14 cellular contexts compared by ENCODE assay signal in genomic region chr6:30443657-30444450, GRCh38. TPM values are rescaled to one million over a fixed set of nuclear protein-coding genes. Genes with fewer than 3 reads are reported as not detected.
DNase-seq lines count a peak whose midpoint lies in the region; ATAC-seq and TF ChIP-seq lines count a peak whose summit lies in the region.
"Had no signal": no experiment of that assay in that cellular context is flagged by ENCODE, and none has a peak within 500 bp of the region (broad histone marks: within the 10 kb centered on the region; RNA-seq: fewer than 3 reads in every experiment).

No MANE protein-coding gene starts in this region.

- WGBS in smooth muscle cell (ENCODE audit: low lambda C conversion rate), result 36% methylated on average over 7 of the region's 20 CpGs

- no peak overlapping the region for H3K27ac Mint-ChIP-seq in osteocyte (ENCODE audit: unreplicated experiment)
- H3K27ac Mint-ChIP-seq: endodermal cell; immature natural killer cell; naive thymus-derived CD8-positive, alpha-beta T cell had no signal

- POLR2A ChIA-PET in PC-3 (lab: Charles Lee; ENCODE audit: unreplicated experiment), result no interaction called here

- H3K9me3 Mint-ChIP-seq in activated T-cell treated with anti-CD3 and anti-CD28 coated beads, Interleukin-2, amount 50 U/mL, for 4 hours, result no peaks in the 10 kb centered on the region
- no peaks in the 10 kb centered on the region for H3K9me3 Mint-ChIP-seq in osteocyte (ENCODE audit: unreplicated experiment)
- H3K9me3 Mint-ChIP-seq: endodermal cell; immature natural killer cell; naive thymus-derived CD8-positive, alpha-beta T cell had no signal

- ATAC-seq in activated T-cell treated with anti-CD3 and anti-CD28 coated beads, Interleukin-2, amount 50 U/mL, for 4 hours, result peak; percentile 46 to 50
- peak; percentile 50; the same call in 1 of the 2 replicates for ATAC-seq in PC-3

- H3K27ac ChIP-seq in PC-3 (ENCODE audit: low read length), result no peak overlapping the region
- H3K27ac ChIP-seq in smooth muscle cell (ENCODE audit: low read depth), result no peak overlapping the region
- H3K27ac ChIP-seq: transverse colon had no signal

- no peaks in the 10 kb centered on the region for H4K20me1 ChIP-seq in PC-3 (ENCODE audit: low read length)
- no peaks in the 10 kb centered on the region for H4K20me1 ChIP-seq in smooth muscle cell (ENCODE audit: low read depth)

- H3K27me3 ChIP-seq in PC-3 (ENCODE audit: low read length) (peaks cover 79% of the 10 kb centered on the region), smooth muscle cell (ENCODE audit: low read depth) (peaks cover 98% of the 10 kb centered on the region)

- no peaks in the 10 kb centered on the region for H3K79me2 ChIP-seq in PC-3 (ENCODE audit: low read length)
- H3K79me2 ChIP-seq in smooth muscle cell (ENCODE audit: low read depth), result no peaks in the 10 kb centered on the region

- H3F3A ChIP-seq in PC-3 (ENCODE audit: low read length, unreplicated experiment) (no peaks in the 10 kb centered on the region), smooth muscle cell (ENCODE audit: low read depth) (no peaks in the 10 kb centered on the region)

- H3K4me1 ChIP-seq in PC-3 (ENCODE audit: insufficient read depth, low read length), result no peaks in the 10 kb centered on the region
- peaks cover 5% of the 10 kb centered on the region for H3K4me1 ChIP-seq in smooth muscle cell (ENCODE audit: low read depth)

- H3K4me3 ChIP-seq in PC-3 (ENCODE audit: low read length), result no peak overlapping the region
- H3K4me3 ChIP-seq in foreskin fibroblast (ENCODE audit: low read depth in 1 of 2, low read length in 2 of 2), result peak overlapping the region in 1 of 2 donors; percentile 28
- no peak overlapping the region for H3K4me3 ChIP-seq in smooth muscle cell
- H3K4me3 ChIP-seq: transverse colon had no signal

- DNase-seq in activated T-cell treated with anti-CD3 and anti-CD28 coated beads, Interleukin-2, amount 50 U/mL, for 4 hours, result no peak
- DNase-seq in activated T-cell treated with anti-CD3 and anti-CD28 coated beads, Interleukin-2, amount 50 U/mL, for 1 hour, result no peak
- DNase-seq in PC-3 (no peak), foreskin fibroblast (peak; percentile 28 to 72), smooth muscle cell (lab: John Stamatoyannopoulos, UW; ENCODE audit: unreplicated experiment) (no peak), osteocyte (ENCODE audit: extremely low spot score, unreplicated experiment) (no peak), posterior vena cava (ENCODE audit: low spot score) (no peak), HK-2 (ENCODE audit: unreplicated experiment) (no peak)
- DNase-seq: endodermal cell; immature natural killer cell; naive thymus-derived CD8-positive, alpha-beta T cell; NCI-H187 treated with DMSO at 0.1 percent for 48 hours; T-helper 2 cell; transverse colon had no signal

- H3K36me3 Mint-ChIP-seq in activated T-cell treated with anti-CD3 and anti-CD28 coated beads, Interleukin-2, amount 50 U/mL, for 4 hours (ENCODE audit: insufficient read depth), result no peaks in the 10 kb centered on the region
- no peaks in the 10 kb centered on the region for H3K36me3 Mint-ChIP-seq in osteocyte (ENCODE audit: unreplicated experiment)
- H3K36me3 Mint-ChIP-seq: immature natural killer cell had no signal

- H2AFZ ChIP-seq in PC-3 (ENCODE audit: low read length), result no peak overlapping the region
- no peak overlapping the region for H2AFZ ChIP-seq in smooth muscle cell (ENCODE audit: low read depth)

- H3K4me1 Mint-ChIP-seq in activated T-cell treated with anti-CD3 and anti-CD28 coated beads, Interleukin-2, amount 50 U/mL, for 4 hours (ENCODE audit: low read depth), result peaks cover 9% of the 10 kb centered on the region
- H3K4me1 Mint-ChIP-seq in osteocyte (ENCODE audit: unreplicated experiment), result peaks cover 7% of the 10 kb centered on the region
- H3K4me1 Mint-ChIP-seq: endodermal cell had no signal

- no peaks in the 10 kb centered on the region for H3K9me3 ChIP-seq in PC-3 (ENCODE audit: low read length)
- no peaks in the 10 kb centered on the region for H3K9me3 ChIP-seq in smooth muscle cell (replicated peaks; ENCODE audit: low read depth)
- H3K9me3 ChIP-seq: transverse colon had no signal

- intact Hi-C loops in PC-3 (cut with micrococcal nuclease) (no loop called here), posterior vena cava (cut with DNase I) (no loop called here)

- H3K4me3 Mint-ChIP-seq in activated T-cell treated with anti-CD3 and anti-CD28 coated beads, Interleukin-2, amount 50 U/mL, for 4 hours, result no peak overlapping the region
- no peak overlapping the region for H3K4me3 Mint-ChIP-seq in osteocyte (ENCODE audit: unreplicated experiment)
- H3K4me3 Mint-ChIP-seq: endodermal cell, immature natural killer cell had no signal

- CTCF ChIA-PET in PC-3 (lab: Charles Lee), result no interaction called here

- peaks cover 83% of the 10 kb centered on the region for H3K27me3 Mint-ChIP-seq in activated T-cell treated with anti-CD3 and anti-CD28 coated beads, Interleukin-2, amount 50 U/mL, for 4 hours (ENCODE audit: low read depth)
- H3K27me3 Mint-ChIP-seq in osteocyte (ENCODE audit: unreplicated experiment), result peaks cover 87% of the 10 kb centered on the region

- H3K9ac ChIP-seq in PC-3 (ENCODE audit: low read length) (no peak overlapping the region), smooth muscle cell (ENCODE audit: low read depth) (no peak overlapping the region)

- no peak overlapping the region for H3K4me2 ChIP-seq in PC-3 (ENCODE audit: low read length)
- peak overlapping the region; percentile 60 for H3K4me2 ChIP-seq in smooth muscle cell

- no peaks in the 10 kb centered on the region for H3K36me3 ChIP-seq in PC-3 (ENCODE audit: low read depth, low read length)
- no peaks in the 10 kb centered on the region for H3K36me3 ChIP-seq in smooth muscle cell (ENCODE audit: low read depth)
- H3K36me3 ChIP-seq: transverse colon had no signal

- no peak for TF ChIP-seq CTCF in PC-3 (conservative IDR thresholded peaks at IDR 0.05; ENCODE audit: low read depth, low read length)
- no peak for TF ChIP-seq CTCF in foreskin fibroblast (IDR thresholded peaks at IDR 0.05; ENCODE audit: low read depth, low read length)
- no peak for TF ChIP-seq CTCF in smooth muscle cell (IDR thresholded peaks at IDR 0.05; ENCODE audit: borderline replicate concordance, insufficient read depth, poor library complexity, severe bottlenecking)
- no peak for TF ChIP-seq CTCF in osteocyte (IDR thresholded peaks at IDR 0.05)

- H3K9me2 ChIP-seq in PC-3 (replicated peaks; ENCODE audit: low read length), result no peaks in the 10 kb centered on the region

- no TSS peak for BruUV-seq in PC-3 (replicated peaks; lab: Mats Ljungman, UMichigan)

RNA-seq across cellular contexts. Expression of gene HLA-E, which starts 45.5 kb away (rescaled TPM):
- 1,000 to 10,000 TPM in 1 of 3 donors, 100 to 1,000 TPM in 2; 695 to 1,026 (median 934) TPM for total RNA-seq in activated T-cell treated with anti-CD3 and anti-CD28 coated beads, Interleukin-2, amount 50 U/mL, for 4 hours
- total RNA-seq in PC-3 (2014; rRNA removed), result 131 and 161 TPM in 2 replicates
- 97.3 and 104 TPM in 2 replicates for total RNA-seq in smooth muscle cell
- 126 and 134 TPM in 2 replicates for polyA plus RNA-seq in smooth muscle cell
- 170 and 174 TPM in 2 replicates for total RNA-seq in osteocyte
- 100 to 1,000 TPM; 304 to 327 TPM for total RNA-seq in posterior vena cava

Comparison
In these comparisons a context has a peak if more than half of its experiments do, and no peak if none do; other contexts are left out.
1. DNase-seq: peak in foreskin fibroblast (2 of 2); none in activated T-cell treated with anti-CD3 and anti-CD28 coated beads, Interleukin-2, amount 50 U/mL, for 4 hours (single experiment), activated T-cell treated with anti-CD3 and anti-CD28 coated beads, Interleukin-2, amount 50 U/mL, for 1 hour (single experiment), PC-3 (single experiment), smooth muscle cell (single experiment), osteocyte (single experiment), posterior vena cava (single experiment) and HK-2 (single experiment).